In genomic region chrX:74262472-74263209, GRCh38 we compare ENCODE assay signal across 21 cellular contexts. TPM values are rescaled to one million over a fixed set of nuclear protein-coding genes. Genes with fewer than 3 reads are reported as not detected.
DNase-seq lines count a peak whose midpoint lies in the region; ATAC-seq, FAIRE-seq and TF ChIP-seq lines count a peak whose summit lies in the region.
"Had no signal": no experiment of that assay in that cellular context is flagged by ENCODE, and none has a peak within 500 bp of the region (broad histone marks: within the 10 kb centered on the region; RNA-seq: fewer than 3 reads in every experiment).

No MANE protein-coding gene starts in this region.

- H3K27me3 ChIP-seq in HUES64 (ENCODE audit: insufficient read depth, low read length) = no peaks in the 10 kb centered on the region
- H3K27me3 ChIP-seq: BE2C, SJCRH30 had no signal

- peaks cover 46% of the 10 kb centered on the region for H3K36me3 ChIP-seq in HUES64 (ENCODE audit: insufficient read depth, low read length)

- peak overlapping the region; percentile 79 to 81 for H3K27ac ChIP-seq in A549
- H3K27ac ChIP-seq in HUES64 (ENCODE audit: low read depth, low read length) = peak overlapping the region; percentile 81
- H3K27ac ChIP-seq: KMS-11, SJCRH30 had no signal

- peaks cover 3% of the 10 kb centered on the region for H3K9me3 Mint-ChIP-seq in chondrocyte (ENCODE audit: low read depth)
- no peaks in the 10 kb centered on the region for H3K9me3 Mint-ChIP-seq in activated CD4-positive, alpha-beta memory T cell treated with anti-CD3 and anti-CD28 coated beads for 36 hours
- H3K9me3 Mint-ChIP-seq: CD4-positive, CD25-positive, alpha-beta regulatory T cell had no signal

- POLR2A ChIA-PET in A549 (lab: Yijun Ruan, JAX) = interaction anchor here (1.5 kb wide), 1 partner anchor 29 kb away, joined by 5 read pairs; no protein-coding TSS in a partner anchor
- POLR2A ChIA-PET in activated CD4-positive, alpha-beta memory T cell treated with anti-CD3 and anti-CD28 coated beads for 36 hours (lab: Charles Lee) = no interaction called here

- H3K9me3 ChIP-seq in A549 (no peaks in the 10 kb centered on the region), HUES64 (ENCODE audit: insufficient read depth, low read depth, low read length) (no peaks in the 10 kb centered on the region)
- H3K9me3 ChIP-seq: BE2C, Caco-2, HAP-1, SJCRH30 had no signal

- DNase-seq in A549 (ENCODE audit: low read depth in 1 of 2, low spot score in 1 of 2) (peak; percentile 21 to 35), chondrocyte (ENCODE audit: low spot score) (no peak), kidney glomerular epithelial cell (lab: John Stamatoyannopoulos, UW) (peak; percentile 0), KG1 (lab: John Stamatoyannopoulos, UW) (no peak), NCI-H82 treated with DMSO at 0.1 percent for 48 hours (lab: John Stamatoyannopoulos, UW; ENCODE audit: unreplicated experiment) (no peak)
- DNase-seq in activated CD4-positive, alpha-beta memory T cell treated with anti-CD3 and anti-CD28 coated beads for 36 hours = no peak
- DNase-seq: 8988T; BE2C; Caco-2; CD4-positive, CD25-positive, alpha-beta regulatory T cell; NCI-H1417 treated with DMSO at 0.1 percent for 48 hours; NCI-H187 treated with DMSO at 0.1 percent for 48 hours; NCI-H226; NCI-H524; SJCRH30 had no signal

- TF ChIP-seq CTCF in A549 (IDR thresholded peaks at IDR 0.05) = no peak
- no peak for TF ChIP-seq CTCF in chondrocyte (IDR thresholded peaks at IDR 0.05)

- peak; percentile 36 for FAIRE-seq in A549 (lab: Jason Lieb, UNC)
- FAIRE-seq: G401.6 had no signal

- H3K9ac ChIP-seq in HUES64 (ENCODE audit: low read depth, low read length) = no peak overlapping the region
- H3K9ac ChIP-seq: KMS-11 had no signal

- peaks cover 12% of the 10 kb centered on the region for H3K4me1 Mint-ChIP-seq in chondrocyte (ENCODE audit: low read depth)
- H3K4me1 Mint-ChIP-seq in activated CD4-positive, alpha-beta memory T cell treated with anti-CD3 and anti-CD28 coated beads for 36 hours (ENCODE audit: low read depth) = no peaks in the 10 kb centered on the region

- no peak for TF ChIP-seq POLR2A in A549 (IDR thresholded peaks at IDR 0.05; ENCODE audit: low read length)

- peak overlapping the region; percentile 59 for H3K27ac Mint-ChIP-seq in chondrocyte (ENCODE audit: unreplicated experiment)
- no peak overlapping the region for H3K27ac Mint-ChIP-seq in activated CD4-positive, alpha-beta memory T cell treated with anti-CD3 and anti-CD28 coated beads for 36 hours
- H3K27ac Mint-ChIP-seq: CD4-positive, CD25-positive, alpha-beta regulatory T cell had no signal

- H3K4me2 ChIP-seq in A549 = peak overlapping the region; percentile 72
- H3K4me2 ChIP-seq: KMS-11 had no signal

- CTCF ChIA-PET in A549 (lab: Yijun Ruan, JAX) = interaction anchor here (1.0 to 1.4 kb wide), 3 partner anchors 9 to 11 kb away, joined by 3 to 7 read pairs (median 3); no protein-coding TSS in a partner anchor
- CTCF ChIA-PET in activated CD4-positive, alpha-beta memory T cell treated with anti-CD3 and anti-CD28 coated beads for 36 hours (lab: Charles Lee) = no interaction called here

- WGBS in A549 (ENCODE audit: missing lambda C conversion rate) = 5% methylated on average over 1 of the region's 1 CpG
- 83% methylated on average over 1 of the region's 1 CpG for whole genome bisulfite sequencing in HUES64

- peaks cover 13% of the 10 kb centered on the region for H3K36me3 Mint-ChIP-seq in chondrocyte (ENCODE audit: low read depth)
- H3K36me3 Mint-ChIP-seq in activated CD4-positive, alpha-beta memory T cell treated with anti-CD3 and anti-CD28 coated beads for 36 hours = peaks cover 27% of the 10 kb centered on the region

- intact Hi-C loops in activated CD4-positive, alpha-beta memory T cell treated with anti-CD3 and anti-CD28 coated beads for 36 hours (cut with micrococcal nuclease) = no loop called here

- H3K27me3 Mint-ChIP-seq in chondrocyte (ENCODE audit: low read depth) = no peaks in the 10 kb centered on the region
- H3K27me3 Mint-ChIP-seq in activated CD4-positive, alpha-beta memory T cell treated with anti-CD3 and anti-CD28 coated beads for 36 hours = no peaks in the 10 kb centered on the region
- H3K27me3 Mint-ChIP-seq: CD4-positive, CD25-positive, alpha-beta regulatory T cell had no signal

- ATAC-seq in A549 (peak; percentile 76 to 84; a peak in 5 of 6 replicates), GM21390 (IDR thresholded peaks at IDR 0.05; ENCODE audit: unreplicated experiment) (no peak)

- H3K4me1 ChIP-seq in A549 (peaks cover 70% of the 10 kb centered on the region), HUES64 (ENCODE audit: insufficient read depth, low read length) (peaks cover 34% of the 10 kb centered on the region)
- H3K4me1 ChIP-seq: BE2C, Caco-2, SJCRH30 had no signal

- TF ChIP-seq RAD21 in A549 (conservative IDR thresholded peaks at IDR 0.05 in 1 of 2, IDR thresholded peaks at IDR 0.05 in 1 of 2) = no peak; a peak in 1 of 5 replicates

- 0 out of 3 replicates have a peak overlapping the region, but pooled peaks have one; percentile 1 for H3K4me3 ChIP-seq in A549
- no peak overlapping the region for H3K4me3 ChIP-seq in HUES64 (ENCODE audit: low read length)
- H3K4me3 ChIP-seq: HAP-1, SJCRH30 had no signal

- H3K4me3 Mint-ChIP-seq in chondrocyte (ENCODE audit: unreplicated experiment) = no peak overlapping the region
- H3K4me3 Mint-ChIP-seq in activated CD4-positive, alpha-beta memory T cell treated with anti-CD3 and anti-CD28 coated beads for 36 hours = no peak overlapping the region
- H3K4me3 Mint-ChIP-seq: CD4-positive, CD25-positive, alpha-beta regulatory T cell had no signal

- TF ChIP-seq EP300 in A549 (IDR thresholded peaks at IDR 0.05) = peak; percentile 38 to 66; a peak in 3 of 5 replicates

TF ChIP-seq in A549, 52 proteins besides CTCF, POLR2A, EP300 and RAD21:
- TF ChIP-seq MAX (IDR thresholded peaks at IDR 0.05) = 0 out of 2 replicates have a peak, but pooled peaks have one; percentile 17
- no peak for TF ChIP-seq TP53 (CRISPR knock-in tag; IDR thresholded peaks at IDR 0.05)
- peak; percentile 7 to 22; a peak in 1 of 4 replicates for TF ChIP-seq CEBPB (IDR thresholded peaks at IDR 0.05)
- no peak for TF ChIP-seq HOXB13 (CRISPR knock-in tag; IDR thresholded peaks at IDR 0.05; ENCODE audit: low read depth)
- 0 out of 2 replicates have a peak, but pooled peaks have one; percentile 28 for TF ChIP-seq FOSL2 (IDR thresholded peaks at IDR 0.05)
- peak; percentile 57 for TF ChIP-seq FOSL2 (CRISPR knock-in tag; IDR thresholded peaks at IDR 0.05)
- 0 out of 5 replicates have a peak, but pooled peaks of 1 of the 2 experiments have one; percentile 16 for TF ChIP-seq JUN (IDR thresholded peaks at IDR 0.05)
- TF ChIP-seq ELK1 (IDR thresholded peaks at IDR 0.05; ENCODE audit: low read depth, low read length) = no peak
- peak; percentile 26; the same call in 1 of the 2 replicates for TF ChIP-seq GATA3 (IDR thresholded peaks at IDR 0.05; ENCODE audit: borderline replicate concordance)
- TF ChIP-seq JUNB (IDR thresholded peaks at IDR 0.05) = peak; percentile 46; the same call in 1 of the 2 replicates

RNA-seq across cellular contexts. Expression of gene ZCCHC13, which starts 41.3 kb away (rescaled TPM):
- polyA plus RNA-seq in A549 (2011; rRNA removed) = not detected in 2 replicates
- not detected in 2 replicates for polyA plus RNA-seq in A549 (2012; cell fraction: cytosol; rRNA removed)
- polyA plus RNA-seq in A549 (2012; cell fraction: nucleus; rRNA removed) = not detected in 2 replicates
- not detected in 3 replicates for polyA plus RNA-seq in A549 (2017; fragmentation: RNase III; extraction: RNeasy Plus Mini Kit Qiagen cat#74134 plus additional on column Dnase treatment)
- polyA minus RNA-seq in A549 (2011; rRNA and poly(A)+ RNA removed) = not detected in 2 replicates
- polyA plus RNA-seq in HUES64 (2013, experiment 1 of 2) = not detected
- not detected for polyA plus RNA-seq in HUES64 (2013, experiment 2 of 2)
- total RNA-seq in chondrocyte = not detected in 3 replicates
- not detected for total RNA-seq in activated CD4-positive, alpha-beta memory T cell treated with anti-CD3 and anti-CD28 coated beads for 36 hours
- total RNA-seq: Caco-2; CD4-positive, CD25-positive, alpha-beta regulatory T cell; M059J; SJCRH30 had no signal
- polyA plus RNA-seq: CD4-positive, CD25-positive, alpha-beta regulatory T cell had no signal

Comparison
In these comparisons a context has a peak if more than half of its experiments do, and no peak if none do; other contexts are left out.
1. DNase-seq: peak in A549 (2 of 2) and kidney glomerular epithelial cell (single experiment); none in chondrocyte (single experiment), activated CD4-positive, alpha-beta memory T cell treated with anti-CD3 and anti-CD28 coated beads for 36 hours (single experiment), KG1 (single experiment) and NCI-H82 treated with DMSO at 0.1 percent for 48 hours (single experiment).